In genomic region chr2:84458436-84459027, GRCh38 we compare ENCODE assay signal across 1 cellular context.
TF ChIP-seq lines count a peak whose summit lies in the region.

No MANE protein-coding gene starts in this region.

TF ChIP-seq in HepG2, 621 proteins besides CTCF, POLR2A, EP300 and RAD21 (continued from another document and continues in another):
- no peak for TF ChIP-seq ZNF407 (CRISPR knock-in tag; IDR thresholded peaks at IDR 0.05; ENCODE audit: not compliant biosample characterization)
- no peak for TF ChIP-seq ZNF34 (CRISPR knock-in tag; IDR thresholded peaks at IDR 0.05; ENCODE audit: borderline replicate concordance)
- TF ChIP-seq, protein P1, sequence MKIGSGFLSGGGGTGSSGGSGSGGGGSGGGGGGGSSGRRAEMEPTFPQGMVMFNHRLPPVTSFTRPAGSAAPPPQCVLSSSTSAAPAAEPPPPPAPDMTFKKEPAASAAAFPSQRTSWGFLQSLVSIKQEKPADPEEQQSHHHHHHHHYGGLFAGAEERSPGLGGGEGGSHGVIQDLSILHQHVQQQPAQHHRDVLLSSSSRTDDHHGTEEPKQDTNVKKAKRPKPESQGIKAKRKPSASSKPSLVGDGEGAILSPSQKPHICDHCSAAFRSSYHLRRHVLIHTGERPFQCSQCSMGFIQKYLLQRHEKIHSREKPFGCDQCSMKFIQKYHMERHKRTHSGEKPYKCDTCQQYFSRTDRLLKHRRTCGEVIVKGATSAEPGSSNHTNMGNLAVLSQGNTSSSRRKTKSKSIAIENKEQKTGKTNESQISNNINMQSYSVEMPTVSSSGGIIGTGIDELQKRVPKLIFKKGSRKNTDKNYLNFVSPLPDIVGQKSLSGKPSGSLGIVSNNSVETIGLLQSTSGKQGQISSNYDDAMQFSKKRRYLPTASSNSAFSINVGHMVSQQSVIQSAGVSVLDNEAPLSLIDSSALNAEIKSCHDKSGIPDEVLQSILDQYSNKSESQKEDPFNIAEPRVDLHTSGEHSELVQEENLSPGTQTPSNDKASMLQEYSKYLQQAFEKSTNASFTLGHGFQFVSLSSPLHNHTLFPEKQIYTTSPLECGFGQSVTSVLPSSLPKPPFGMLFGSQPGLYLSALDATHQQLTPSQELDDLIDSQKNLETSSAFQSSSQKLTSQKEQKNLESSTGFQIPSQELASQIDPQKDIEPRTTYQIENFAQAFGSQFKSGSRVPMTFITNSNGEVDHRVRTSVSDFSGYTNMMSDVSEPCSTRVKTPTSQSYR (CRISPR knock-in tag; IDR thresholded peaks at IDR 0.05; ENCODE audit: borderline replicate concordance), result no peak
- no peak for TF ChIP-seq MTA3 (CRISPR knock-in tag; IDR thresholded peaks at IDR 0.05)
- no peak for TF ChIP-seq KDM6A (CRISPR knock-in tag; IDR thresholded peaks at IDR 0.05; ENCODE audit: low read depth)
- no peak for TF ChIP-seq ZNF562 (CRISPR knock-in tag; IDR thresholded peaks at IDR 0.05; ENCODE audit: borderline replicate concordance)
- TF ChIP-seq ZFP36 (IDR thresholded peaks at IDR 0.05; ENCODE audit: borderline replicate concordance, low read depth, low read length, partially characterized antibody), result no peak
- TF ChIP-seq ATM (IDR thresholded peaks at IDR 0.05; ENCODE audit: borderline replicate concordance), result no peak
- no peak for TF ChIP-seq ZNF280B (CRISPR knock-in tag; IDR thresholded peaks at IDR 0.05; ENCODE audit: borderline replicate concordance)
- no peak for TF ChIP-seq ATRX (CRISPR knock-in tag; IDR thresholded peaks at IDR 0.05; ENCODE audit: borderline replicate concordance)
- TF ChIP-seq HMG20A (CRISPR knock-in tag; IDR thresholded peaks at IDR 0.05; ENCODE audit: borderline replicate concordance), result no peak
- 0 out of 2 replicates have a peak, but pooled peaks have one; percentile 11 for TF ChIP-seq ZNF709 (CRISPR knock-in tag; IDR thresholded peaks at IDR 0.05)
- TF ChIP-seq ZNF691 (CRISPR knock-in tag; IDR thresholded peaks at IDR 0.05; ENCODE audit: borderline replicate concordance, low read depth), result no peak
- no peak for TF ChIP-seq TFAP4 (IDR thresholded peaks at IDR 0.05; ENCODE audit: borderline replicate concordance, low read depth)
- TF ChIP-seq, protein P2, sequence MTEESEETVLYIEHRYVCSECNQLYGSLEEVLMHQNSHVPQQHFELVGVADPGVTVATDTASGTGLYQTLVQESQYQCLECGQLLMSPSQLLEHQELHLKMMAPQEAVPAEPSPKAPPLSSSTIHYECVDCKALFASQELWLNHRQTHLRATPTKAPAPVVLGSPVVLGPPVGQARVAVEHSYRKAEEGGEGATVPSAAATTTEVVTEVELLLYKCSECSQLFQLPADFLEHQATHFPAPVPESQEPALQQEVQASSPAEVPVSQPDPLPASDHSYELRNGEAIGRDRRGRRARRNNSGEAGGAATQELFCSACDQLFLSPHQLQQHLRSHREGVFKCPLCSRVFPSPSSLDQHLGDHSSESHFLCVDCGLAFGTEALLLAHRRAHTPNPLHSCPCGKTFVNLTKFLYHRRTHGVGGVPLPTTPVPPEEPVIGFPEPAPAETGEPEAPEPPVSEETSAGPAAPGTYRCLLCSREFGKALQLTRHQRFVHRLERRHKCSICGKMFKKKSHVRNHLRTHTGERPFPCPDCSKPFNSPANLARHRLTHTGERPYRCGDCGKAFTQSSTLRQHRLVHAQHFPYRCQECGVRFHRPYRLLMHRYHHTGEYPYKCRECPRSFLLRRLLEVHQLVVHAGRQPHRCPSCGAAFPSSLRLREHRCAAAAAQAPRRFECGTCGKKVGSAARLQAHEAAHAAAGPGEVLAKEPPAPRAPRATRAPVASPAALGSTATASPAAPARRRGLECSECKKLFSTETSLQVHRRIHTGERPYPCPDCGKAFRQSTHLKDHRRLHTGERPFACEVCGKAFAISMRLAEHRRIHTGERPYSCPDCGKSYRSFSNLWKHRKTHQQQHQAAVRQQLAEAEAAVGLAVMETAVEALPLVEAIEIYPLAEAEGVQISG (CRISPR knock-in tag; IDR thresholded peaks at IDR 0.05), result no peak
- TF ChIP-seq DDIT3 (CRISPR knock-in tag; IDR thresholded peaks at IDR 0.05), result no peak
- TF ChIP-seq KMT2A (CRISPR knock-in tag; IDR thresholded peaks at IDR 0.05), result no peak
- peak; percentile 29; the same call in 1 of the 2 replicates for TF ChIP-seq ZBTB10 (CRISPR knock-in tag; IDR thresholded peaks at IDR 0.05; ENCODE audit: borderline replicate concordance)
- no peak for TF ChIP-seq CEBPZ (IDR thresholded peaks at IDR 0.05; ENCODE audit: low read length)
- no peak; the same call in 1 of the 2 replicates for TF ChIP-seq ZNF441 (CRISPR knock-in tag; IDR thresholded peaks at IDR 0.05; ENCODE audit: borderline replicate concordance)
- TF ChIP-seq CBX5 (CRISPR knock-in tag; IDR thresholded peaks at IDR 0.05; ENCODE audit: borderline replicate concordance), result no peak
- no peak for TF ChIP-seq JUN (CRISPR knock-in tag; IDR thresholded peaks at IDR 0.05)
- TF ChIP-seq FOXO1 (CRISPR knock-in tag; IDR thresholded peaks at IDR 0.05), result no peak
- TF ChIP-seq DNMT1 (CRISPR knock-in tag; IDR thresholded peaks at IDR 0.05), result no peak
- no peak for TF ChIP-seq ZNF788 (CRISPR knock-in tag; IDR thresholded peaks at IDR 0.05; ENCODE audit: borderline replicate concordance)
